8 cellular contexts compared by ENCODE assay signal in genomic region chr11:78138694-78139421, GRCh38. TPM values are rescaled to one million over a fixed set of nuclear protein-coding genes. Genes with fewer than 3 reads are reported as not detected.
DNase-seq lines count a peak whose midpoint lies in the region; ATAC-seq and TF ChIP-seq lines count a peak whose summit lies in the region.

No MANE protein-coding gene starts in this region.

- intact Hi-C loops in OCI-LY7 (cut with micrococcal nuclease; ENCODE audit: unreplicated experiment) = loop anchor here (1.0 to 10.0 kb wide), 3 partner anchors 49 to 433 kb away; partner anchors contain the start of genes INTS4, KCTD21, NARS2 and USP35

- CTCF ChIA-PET in AG04449 (lab: Yijun Ruan, JAX) = interaction anchor here (0.6 to 2.3 kb wide), 6 partner anchors 11 to 428 kb away, joined by 3 to 14 read pairs (median 4); no protein-coding TSS in a partner anchor
- CTCF ChIA-PET in OCI-LY7 (lab: Charles Lee; ENCODE audit: unreplicated experiment) = interaction anchor here (1.0 kb wide), 1 partner anchor 36 kb away, joined by 3 read pairs; no protein-coding TSS in a partner anchor

- H3K4me3 Mint-ChIP-seq in activated naive CD4-positive, alpha-beta T cell treated with anti-CD3 and anti-CD28 coated beads, Interleukin-2, amount 50 U/mL, for 24 hours = peak overlapping the region; percentile 92
- H3K4me3 Mint-ChIP-seq in immature natural killer cell = peak overlapping the region; percentile 95 to 98 (median 95)

- peak overlapping the region; percentile 79 for H3K4me3 ChIP-seq in AG04449 (ENCODE audit: low read depth, low read length)
- H3K4me3 ChIP-seq in OCI-LY7 (ENCODE audit: low read depth, low read length, poor library complexity, severe bottlenecking) = peak overlapping the region; percentile 82

- H3K9me3 Mint-ChIP-seq in activated naive CD4-positive, alpha-beta T cell treated with anti-CD3 and anti-CD28 coated beads, Interleukin-2, amount 50 U/mL, for 24 hours = no peaks in the 10 kb centered on the region
- no peaks in the 10 kb centered on the region for H3K9me3 Mint-ChIP-seq in immature natural killer cell

- H4K20me1 ChIP-seq in OCI-LY7 (ENCODE audit: insufficient read depth, low read length) = no peaks in the 10 kb centered on the region

- peaks cover 45% of the 10 kb centered on the region for H3K4me1 Mint-ChIP-seq in activated naive CD4-positive, alpha-beta T cell treated with anti-CD3 and anti-CD28 coated beads, Interleukin-2, amount 50 U/mL, for 24 hours
- H3K4me1 Mint-ChIP-seq in immature natural killer cell = peaks cover 28 to 31% of the 10 kb centered on the region in 2 donors

- H3K36me3 ChIP-seq in OCI-LY7 (ENCODE audit: insufficient read depth, low read length) = peaks cover 45% of the 10 kb centered on the region

- peak overlapping the region; percentile 84 for H3K4me2 ChIP-seq in OCI-LY7 (ENCODE audit: low read length)

- H2AFZ ChIP-seq in OCI-LY7 (ENCODE audit: low read length) = peak overlapping the region; percentile 87; the same call in 1 of the 2 replicates

- H3K27ac ChIP-seq in OCI-LY7 (ENCODE audit: low read depth, low read length, poor library complexity, severe bottlenecking) = peak overlapping the region; percentile 75

- peaks cover 23% of the 10 kb centered on the region for H3K36me3 Mint-ChIP-seq in activated naive CD4-positive, alpha-beta T cell treated with anti-CD3 and anti-CD28 coated beads, Interleukin-2, amount 50 U/mL, for 24 hours
- H3K36me3 Mint-ChIP-seq in immature natural killer cell = peaks cover 3 to 7% (median 5%) of the 10 kb centered on the region in 3 donors

- H3K27me3 Mint-ChIP-seq in activated naive CD4-positive, alpha-beta T cell treated with anti-CD3 and anti-CD28 coated beads, Interleukin-2, amount 50 U/mL, for 24 hours = no peaks in the 10 kb centered on the region
- peaks cover 3 to 13% (median 8%) of the 10 kb centered on the region in 3 donors for H3K27me3 Mint-ChIP-seq in immature natural killer cell (ENCODE audit: low read depth in 3 of 3)

- H3K27ac Mint-ChIP-seq in activated naive CD4-positive, alpha-beta T cell treated with anti-CD3 and anti-CD28 coated beads, Interleukin-2, amount 50 U/mL, for 24 hours = peak overlapping the region; percentile 97
- H3K27ac Mint-ChIP-seq in immature natural killer cell = peak overlapping the region; percentile 90 to 96 (median 93)

- ATAC-seq in GM18520 (IDR thresholded peaks at IDR 0.05; ENCODE audit: unreplicated experiment) = peak; percentile 11
- ATAC-seq in HG03045 (IDR thresholded peaks at IDR 0.05; ENCODE audit: unreplicated experiment) = peak; percentile 34

- TSS peak; percentile 72 for BruUV-seq in OCI-LY7 (replicated peaks; lab: Mats Ljungman, UMichigan)

- H3K4me1 ChIP-seq in OCI-LY7 (ENCODE audit: insufficient read depth, low read length, poor library complexity, severe bottlenecking) = peaks cover 44% of the 10 kb centered on the region

- H3K9me3 ChIP-seq in OCI-LY7 (ENCODE audit: low read length) = no peaks in the 10 kb centered on the region

- POLR2A ChIA-PET in AG04449 (lab: Yijun Ruan, JAX) = interaction anchor here (1.3 to 1.4 kb wide), 2 partner anchors 50 to 59 kb away, joined by 4 to 5 read pairs; partner anchors contain the start of genes KCTD21, NDUFC2 and USP35
- POLR2A ChIA-PET in OCI-LY7 (lab: Charles Lee) = interaction anchor here (0.6 to 2.4 kb wide), 5 partner anchors 9 to 144 kb away, joined by 3 to 9 read pairs (median 5); partner anchors contain the start of genes INTS4, KCTD21, NDUFC2 and USP35

- H3K79me2 ChIP-seq in OCI-LY7 (ENCODE audit: insufficient read depth, low read depth, low read length) = peaks cover 38% of the 10 kb centered on the region; the same call in 1 of the 2 replicates

- no peaks in the 10 kb centered on the region for H3K9me2 ChIP-seq in OCI-LY7 (ENCODE audit: insufficient read depth, low read length)

- no peak for TF ChIP-seq CTCF in AG04449 (IDR thresholded peaks at IDR 0.05; ENCODE audit: insufficient read depth, low read length, missing control alignments)
- peak; percentile 53; the same call in 1 of the 2 replicates for TF ChIP-seq CTCF in OCI-LY7 (conservative IDR thresholded peaks at IDR 0.05; ENCODE audit: low read length)

- DNase-seq in AG04449 (ENCODE audit: low read depth, low spot score) = no peak
- DNase-seq in OCI-LY7 (ENCODE audit: low spot score) = peak; percentile 53
- no peak for DNase-seq in immature natural killer cell
- peak; percentile 50 to 52 for DNase-seq in stimulated activated CD4-positive, alpha-beta T cell treated with anti-CD3 and anti-CD28 coated beads, Interleukin-2, amount 100 ng/mL, for 24 hours
- DNase-seq in NCI-H1092 treated with DMSO at 0.1 percent for 48 hours (lab: John Stamatoyannopoulos, UW) = no peak

RNA-seq across cellular contexts. Expression of gene ALG8, which starts 0.6 kb away (rescaled TPM):
- 42.5 and 43.7 TPM in 2 replicates for total RNA-seq in OCI-LY7 (2014; rRNA removed; shearing (Covaris generic))
- 61.9 and 66.1 TPM in 2 replicates for total RNA-seq in OCI-LY7 (2022)
- 10 to 100 TPM; 38.7 to 55.3 (median 40.0) TPM for polyA plus RNA-seq in immature natural killer cell

RNA-seq across cellular contexts. Expression of gene KCTD21, which starts 49.6 kb away (rescaled TPM):
- total RNA-seq in OCI-LY7 (2014; rRNA removed; shearing (Covaris generic)) = 1.5 and 2.8 TPM in 2 replicates
- total RNA-seq in OCI-LY7 (2022) = 2.5 and 2.7 TPM in 2 replicates
- polyA plus RNA-seq in immature natural killer cell = 1 to 10 TPM in 1 of 3 donors, under 1 TPM in 1, not detected in 1; 0.44 to 1.1 TPM

RNA-seq across cellular contexts. Expression of gene USP35, which starts 49.9 kb away (rescaled TPM):
- total RNA-seq in OCI-LY7 (2014; rRNA removed; shearing (Covaris generic)) = 3.2 and 3.4 TPM in 2 replicates
- total RNA-seq in OCI-LY7 (2022) = 4.8 and 4.9 TPM in 2 replicates
- polyA plus RNA-seq in immature natural killer cell = under 1 TPM in 2 of 3 donors, not detected in 1; 0.20 to 0.27 TPM

RNA-seq across cellular contexts. Expression of gene NDUFC2, which starts 59.2 kb away (rescaled TPM):
- 21.6 and 53.3 TPM in 2 replicates for total RNA-seq in OCI-LY7 (2014; rRNA removed; shearing (Covaris generic))
- 95.7 and 106 TPM in 2 replicates for total RNA-seq in OCI-LY7 (2022)
- polyA plus RNA-seq in immature natural killer cell = 100 to 1,000 TPM; 172 to 320 (median 243) TPM

Comparison
In these comparisons a context has a peak if more than half of its experiments do, and no peak if none do; other contexts are left out.
1. DNase-seq: peak in OCI-LY7 (single experiment) and stimulated activated CD4-positive, alpha-beta T cell treated with anti-CD3 and anti-CD28 coated beads, Interleukin-2, amount 100 ng/mL, for 24 hours (2 of 2); none in AG04449 (single experiment), immature natural killer cell (0 of 3) and NCI-H1092 treated with DMSO at 0.1 percent for 48 hours (single experiment).